In the genomic region with DNA sequence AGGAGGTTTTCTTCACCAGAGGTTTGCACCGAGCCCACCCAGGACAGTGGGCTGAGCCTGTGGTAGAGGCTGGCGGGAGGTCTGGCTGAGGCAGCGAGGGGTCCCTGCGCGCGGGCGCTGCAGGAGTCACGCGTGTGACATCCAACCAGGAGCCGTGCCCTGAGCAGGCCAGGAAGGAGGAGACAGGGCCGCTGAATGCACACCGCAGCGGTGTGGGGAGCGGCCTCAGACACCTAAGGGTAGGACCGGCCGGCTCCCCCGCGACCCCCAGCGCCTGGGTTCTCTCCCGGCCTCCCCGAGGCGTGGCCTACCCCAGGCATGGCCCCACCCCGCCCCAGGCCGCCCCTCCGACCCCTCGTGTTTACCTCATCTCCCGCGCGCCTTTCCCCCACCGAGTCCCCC, we compare ENCODE assay signal across 1 cellular context.
TF ChIP-seq lines count a peak whose summit lies in the region.

No MANE protein-coding gene starts in this region.

TF ChIP-seq in IMR-90, 13 proteins besides CTCF, POLR2A, EP300 and RAD21 (continued from another document):
- no peak for TF ChIP-seq RFX5 (IDR thresholded peaks at IDR 0.05; ENCODE audit: low read depth, low read length)
- TF ChIP-seq, protein P1, sequence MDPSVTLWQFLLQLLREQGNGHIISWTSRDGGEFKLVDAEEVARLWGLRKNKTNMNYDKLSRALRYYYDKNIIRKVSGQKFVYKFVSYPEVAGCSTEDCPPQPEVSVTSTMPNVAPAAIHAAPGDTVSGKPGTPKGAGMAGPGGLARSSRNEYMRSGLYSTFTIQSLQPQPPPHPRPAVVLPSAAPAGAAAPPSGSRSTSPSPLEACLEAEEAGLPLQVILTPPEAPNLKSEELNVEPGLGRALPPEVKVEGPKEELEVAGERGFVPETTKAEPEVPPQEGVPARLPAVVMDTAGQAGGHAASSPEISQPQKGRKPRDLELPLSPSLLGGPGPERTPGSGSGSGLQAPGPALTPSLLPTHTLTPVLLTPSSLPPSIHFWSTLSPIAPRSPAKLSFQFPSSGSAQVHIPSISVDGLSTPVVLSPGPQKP (IDR thresholded peaks at IDR 0.05; ENCODE audit: borderline replicate concordance, low read depth, low read length), result no peak
- no peak for TF ChIP-seq USF2 (IDR thresholded peaks at IDR 0.05; ENCODE audit: low read depth, low read length)
- TF ChIP-seq CHD1 (IDR thresholded peaks at IDR 0.05; ENCODE audit: low read depth, low read length), result no peak
- no peak for TF ChIP-seq NFE2L2 (IDR thresholded peaks at IDR 0.05; ENCODE audit: low read depth, low read length)
TF ChIP-seq in IMR-90: peak in this region for 0.
